In the genomic region with DNA sequence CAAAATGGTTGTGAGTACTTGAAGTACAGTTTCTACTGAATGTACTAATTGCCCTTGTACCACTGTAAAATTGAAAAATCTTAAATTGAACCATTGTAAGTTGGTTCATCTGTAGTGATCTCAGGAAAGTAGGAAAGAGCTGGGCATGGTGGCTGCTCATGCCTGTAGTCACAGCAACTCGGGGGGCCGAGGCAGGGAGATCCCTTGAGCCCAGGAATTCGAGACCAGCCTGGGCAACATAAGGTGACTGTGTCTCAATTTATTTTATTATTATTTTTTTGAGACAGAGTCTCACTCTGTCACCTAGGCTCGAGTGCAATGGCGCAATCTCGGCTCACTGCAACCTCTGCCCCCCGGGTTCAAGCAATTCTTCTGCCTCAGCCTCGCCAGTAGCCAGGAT, we compare ENCODE assay signal across 2 cellular contexts. TPM values are rescaled to one million over a fixed set of nuclear protein-coding genes. Genes with fewer than 3 reads are reported as not detected.
"Had no signal": no experiment of that assay in that cellular context is flagged by ENCODE, and none has a peak within 500 bp of the region (broad histone marks: within the 10 kb centered on the region; RNA-seq: fewer than 3 reads in every experiment).

No MANE protein-coding gene starts in this region.

RNA-seq across cellular contexts. Expression of gene SALL4, which starts 14.5 kb away (rescaled TPM):
- total RNA-seq: thoracic aorta, vagina had no signal
